Comparison of ENCODE assay signal across 15 cellular contexts in the genomic region with DNA sequence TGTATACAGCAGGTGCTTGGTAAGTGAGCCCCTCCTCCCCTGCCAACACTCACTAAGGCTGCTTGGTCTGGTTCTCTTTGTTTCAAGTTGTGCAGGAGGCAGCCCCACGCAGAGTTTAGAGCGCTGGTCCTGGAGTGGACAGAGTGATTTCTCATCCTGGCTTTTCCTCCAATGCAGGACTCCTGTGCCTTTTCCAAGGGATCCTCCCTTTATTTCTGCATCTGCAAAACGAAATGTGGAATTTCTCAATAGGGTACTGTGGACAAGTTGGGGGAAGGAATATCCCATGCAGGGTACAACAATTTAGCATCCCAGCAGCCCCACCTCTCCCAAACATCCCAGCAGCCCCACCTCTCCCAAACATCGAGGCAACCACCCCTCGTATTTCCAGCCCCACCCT. TPM values are rescaled to one million over a fixed set of nuclear protein-coding genes. Genes with fewer than 3 reads are reported as not detected.
DNase-seq lines count a peak whose midpoint lies in the region; ATAC-seq, FAIRE-seq and TF ChIP-seq lines count a peak whose summit lies in the region.
"Had no signal": no experiment of that assay in that cellular context is flagged by ENCODE, and none has a peak within 500 bp of the region (broad histone marks: within the 10 kb centered on the region; RNA-seq: fewer than 3 reads in every experiment).

No MANE protein-coding gene starts in this region.

- peaks cover 18% of the 10 kb centered on the region for H3K27me3 ChIP-seq in brain microvascular endothelial cell (replicated peaks)

- peak overlapping the region; percentile 63 for H3K27ac Mint-ChIP-seq in neural crest cell (ENCODE audit: unreplicated experiment)

- CTCF ChIA-PET in HEK293 (lab: Yijun Ruan, JAX): no interaction called here

- DNase-seq in AG20443 (ENCODE audit: low spot score): peak; percentile 51
- DNase-seq in neural crest cell (ENCODE audit: low read depth, low spot score): no peak
- peak; percentile 28 for DNase-seq in urothelium cell line (ENCODE audit: low spot score)
- DNase-seq in brain microvascular endothelial cell: no peak
- DNase-seq in cardiac septum (ENCODE audit: low spot score): no peak
- DNase-seq: AML-193; CD4-positive, alpha-beta T cell; DMS153; DMS79; GDM1 had no signal

- H3K36me3 Mint-ChIP-seq in neural crest cell (ENCODE audit: low read depth): no peaks in the 10 kb centered on the region

- TF ChIP-seq CTCF in HEK293 (tag by site-specific recombination; IDR thresholded peaks at IDR 0.05) (no peak), neural crest cell (conservative IDR thresholded peaks at IDR 0.05) (no peak), brain microvascular endothelial cell (IDR thresholded peaks at IDR 0.05; ENCODE audit: low read depth, low read length, missing control alignments) (no peak)

- H3K27ac ChIP-seq in HEK293 (ENCODE audit: extremely low read depth, low read depth, low read length) (no peak overlapping the region), brain microvascular endothelial cell (no peak overlapping the region)
- H3K27ac ChIP-seq: C4-2B had no signal

- no peak for FAIRE-seq in urothelium cell line (lab: Jason Lieb, UNC)
- FAIRE-seq: GM19239 had no signal

- no peaks in the 10 kb centered on the region for H3K9me3 ChIP-seq in HEK293 (ENCODE audit: control insufficient read depth, insufficient read depth, low read depth, low read length)
- H3K9me3 ChIP-seq: HAP-1 had no signal

- no peaks in the 10 kb centered on the region for H3K36me3 ChIP-seq in HEK293 (ENCODE audit: control insufficient read depth in 2 of 2, insufficient read depth in 1 of 2, low read length in 2 of 2)
- H3K36me3 ChIP-seq in brain microvascular endothelial cell (replicated peaks): no peaks in the 10 kb centered on the region
- H3K36me3 ChIP-seq: HAP-1 had no signal

- H3K4me3 ChIP-seq in HEK293 (ENCODE audit: low read depth, low read length): no peak overlapping the region
- no peak overlapping the region for H3K4me3 ChIP-seq in brain microvascular endothelial cell (ENCODE audit: low read depth, low read length)
- H3K4me3 ChIP-seq: HAP-1 had no signal

- peaks cover 74% of the 10 kb centered on the region for H3K27me3 Mint-ChIP-seq in neural crest cell (ENCODE audit: low read depth)
- H3K27me3 Mint-ChIP-seq: CD4-positive, alpha-beta T cell had no signal

- H3K4me1 Mint-ChIP-seq in neural crest cell: peaks cover 6% of the 10 kb centered on the region

- intact Hi-C loops in cardiac septum (cut with DNase I): no loop called here

- POLR2A ChIA-PET in HEK293 (lab: Yijun Ruan, JAX): no interaction called here

- ATAC-seq in activated CD4-positive, CD25-positive, alpha-beta regulatory T cell treated with anti-CD3 and anti-CD28 coated beads, Interleukin-2, amount 50 U/mL, for 24 hours: no peak

- in situ Hi-C loops in brain microvascular endothelial cell (cut with HindIII; ENCODE audit: low pct_ligation_motif_present, low sequenced_read_pairs): no loop called here

- H3K9me3 Mint-ChIP-seq in neural crest cell: no peaks in the 10 kb centered on the region
- H3K9me3 Mint-ChIP-seq: CD4-positive, alpha-beta T cell had no signal

- H3K4me3 Mint-ChIP-seq in neural crest cell: no peak overlapping the region
- H3K4me3 Mint-ChIP-seq: CD4-positive, alpha-beta T cell had no signal

- H3K4me1 ChIP-seq in HEK293 (ENCODE audit: control insufficient read depth, insufficient read depth, low read length): no peaks in the 10 kb centered on the region
- H3K4me1 ChIP-seq: HAP-1 had no signal

TF ChIP-seq in HEK293, 187 proteins besides CTCF, POLR2A, EP300 and RAD21:
- TF ChIP-seq KLF1 (tag by site-specific recombination; IDR thresholded peaks at IDR 0.05) (peak; percentile 82), ZNF777 (tag by site-specific recombination; IDR thresholded peaks at IDR 0.05; ENCODE audit: borderline replicate concordance) (no peak)
- TF ChIP-seq, protein P1, sequence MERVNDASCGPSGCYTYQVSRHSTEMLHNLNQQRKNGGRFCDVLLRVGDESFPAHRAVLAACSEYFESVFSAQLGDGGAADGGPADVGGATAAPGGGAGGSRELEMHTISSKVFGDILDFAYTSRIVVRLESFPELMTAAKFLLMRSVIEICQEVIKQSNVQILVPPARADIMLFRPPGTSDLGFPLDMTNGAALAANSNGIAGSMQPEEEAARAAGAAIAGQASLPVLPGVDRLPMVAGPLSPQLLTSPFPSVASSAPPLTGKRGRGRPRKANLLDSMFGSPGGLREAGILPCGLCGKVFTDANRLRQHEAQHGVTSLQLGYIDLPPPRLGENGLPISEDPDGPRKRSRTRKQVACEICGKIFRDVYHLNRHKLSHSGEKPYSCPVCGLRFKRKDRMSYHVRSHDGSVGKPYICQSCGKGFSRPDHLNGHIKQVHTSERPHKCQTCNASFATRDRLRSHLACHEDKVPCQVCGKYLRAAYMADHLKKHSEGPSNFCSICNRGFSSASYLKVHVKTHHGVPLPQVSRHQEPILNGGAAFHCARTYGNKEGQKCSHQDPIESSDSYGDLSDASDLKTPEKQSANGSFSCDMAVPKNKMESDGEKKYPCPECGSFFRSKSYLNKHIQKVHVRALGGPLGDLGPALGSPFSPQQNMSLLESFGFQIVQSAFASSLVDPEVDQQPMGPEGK (tag by site-specific recombination; IDR thresholded peaks at IDR 0.05): no peak

RNA-seq across cellular contexts. Expression of a gene that starts 30.6 kb away (rescaled TPM):
- total RNA-seq in neural crest cell (73.1 and 73.2 TPM in 2 replicates), cardiac septum (28.0 TPM)

Comparison
In these comparisons a context has a peak if more than half of its experiments do, and no peak if none do; other contexts are left out.
1. DNase-seq: peak in AG20443 (single experiment) and urothelium cell line (single experiment); none in neural crest cell (single experiment), brain microvascular endothelial cell (single experiment) and cardiac septum (single experiment).